Comparison of ENCODE assay signal across 17 cellular contexts in genomic region chr18:35517715-35518114, GRCh38. TPM values are rescaled to one million over a fixed set of nuclear protein-coding genes. Genes with fewer than 3 reads are reported as not detected.
DNase-seq lines count a peak whose midpoint lies in the region; ATAC-seq and TF ChIP-seq lines count a peak whose summit lies in the region.
"Had no signal": no experiment of that assay in that cellular context is flagged by ENCODE, and none has a peak within 500 bp of the region (broad histone marks: within the 10 kb centered on the region; RNA-seq: fewer than 3 reads in every experiment).

No MANE protein-coding gene starts in this region.

- intact Hi-C loops in left cardiac atrium (cut with DNase I): loop anchor here in 1 of 2 donors (10.0 kb wide), 1 partner anchor 57 kb away; no protein-coding TSS in a partner anchor
- intact Hi-C loops in colonic mucosa (cut with DNase I): no loop called here
- intact Hi-C loops in CD4-positive, alpha-beta memory T cell (cut with micrococcal nuclease): no loop called here

- 90 to 98% methylated on average over 2 of the region's 2 CpGs for WGBS in lung, 2 donors
- WGBS in trophoblast cell (ENCODE audit: extremely low coverage, insufficient coverage, insufficient read length): no CpG with 5 or more reads among the region's 2 CpGs

- H3K4me1 ChIP-seq in right atrium auricular region: peaks cover 0 to 27% of the 10 kb centered on the region in 2 donors
- H3K4me1 ChIP-seq in lung (ENCODE audit: control insufficient read depth in 2 of 2, insufficient read depth in 2 of 2, low read length in 2 of 2): peaks cover 0 to 5% of the 10 kb centered on the region in 2 donors
- peaks cover 32 to 40% of the 10 kb centered on the region in 2 experiments for H3K4me1 ChIP-seq in trophoblast cell (ENCODE audit: control insufficient read depth in 1 of 2, insufficient read depth in 2 of 2, low read length in 2 of 2)
- no peaks in the 10 kb centered on the region for H3K4me1 ChIP-seq in colonic mucosa
- no peaks in the 10 kb centered on the region for H3K4me1 ChIP-seq in CD4-positive, alpha-beta memory T cell (ENCODE audit: insufficient read depth, low read length)

- peaks cover 5 to 6% of the 10 kb centered on the region in 2 donors for H3K27me3 Mint-ChIP-seq in CD4-positive, alpha-beta memory T cell

- H3K14ac ChIP-seq in trophoblast cell (ENCODE audit: low read length): peak overlapping the region; percentile 55

- H3K4ac ChIP-seq in trophoblast cell (ENCODE audit: low read depth, low read length): no peak overlapping the region

- peaks cover 2% of the 10 kb centered on the region for H3K79me2 ChIP-seq in trophoblast cell (ENCODE audit: control insufficient read depth, insufficient read depth, low read length, poor library complexity)

- H3K4me3 ChIP-seq in right atrium auricular region: no peak overlapping the region
- no peak overlapping the region for H3K4me3 ChIP-seq in lung
- H3K4me3 ChIP-seq in trophoblast cell (ENCODE audit: low read depth, low read length): no peak overlapping the region
- H3K4me3 ChIP-seq in colonic mucosa: no peak overlapping the region
- H3K4me3 ChIP-seq in CD4-positive, alpha-beta memory T cell (ENCODE audit: low read length in 2 of 2): no peak overlapping the region
- H3K4me3 ChIP-seq: BLaER1, GM23338 had no signal

- no peak overlapping the region for H3K4me3 Mint-ChIP-seq in CD4-positive, alpha-beta memory T cell
- H3K4me3 Mint-ChIP-seq: CD14-positive monocyte; CD8-positive, alpha-beta T cell; GM23338; IgD-negative memory B cell had no signal

- H3K4me1 Mint-ChIP-seq in CD4-positive, alpha-beta memory T cell: peaks cover 0 to 2% (median 0%) of the 10 kb centered on the region in 4 donors

- H4K12ac ChIP-seq in trophoblast cell (ENCODE audit: low read depth, low read length): no peak overlapping the region

- H3K27me3 ChIP-seq in right atrium auricular region: no peaks in the 10 kb centered on the region
- H3K27me3 ChIP-seq in lung (ENCODE audit: control insufficient read depth, insufficient read depth): no peaks in the 10 kb centered on the region
- no peaks in the 10 kb centered on the region for H3K27me3 ChIP-seq in trophoblast cell (ENCODE audit: insufficient read depth, low read length)
- H3K27me3 ChIP-seq in colonic mucosa: no peaks in the 10 kb centered on the region
- no peaks in the 10 kb centered on the region for H3K27me3 ChIP-seq in CD4-positive, alpha-beta memory T cell (ENCODE audit: insufficient read depth, low read length)
- H3K27me3 ChIP-seq: BLaER1 had no signal

- H3K9me3 Mint-ChIP-seq in CD4-positive, alpha-beta memory T cell: no peaks in the 10 kb centered on the region
- H3K9me3 Mint-ChIP-seq: CD14-positive monocyte; CD8-positive, alpha-beta T cell; GM23338 had no signal

- H3K9me3 ChIP-seq in right atrium auricular region (no peaks in the 10 kb centered on the region), lung (ENCODE audit: control insufficient read depth in 2 of 2, insufficient read depth in 1 of 2, low read length in 1 of 2) (no peaks in the 10 kb centered on the region), trophoblast cell (ENCODE audit: insufficient read depth, low read depth, low read length) (no peaks in the 10 kb centered on the region), colonic mucosa (no peaks in the 10 kb centered on the region)
- no peaks in the 10 kb centered on the region for H3K9me3 ChIP-seq in CD4-positive, alpha-beta memory T cell (ENCODE audit: control insufficient read depth in 1 of 2, low read length in 2 of 2)
- H3K9me3 ChIP-seq: BLaER1 had no signal

- CTCF ChIA-PET in CD4-positive, alpha-beta memory T cell (lab: Charles Lee; ENCODE audit: partially characterized antibody): no interaction called here

- H3K9ac ChIP-seq in trophoblast cell (ENCODE audit: low read length) (no peak overlapping the region), colonic mucosa (ENCODE audit: low read depth in 2 of 2, low read length in 2 of 2) (no peak overlapping the region)
- H3K9ac ChIP-seq: BLaER1 had no signal

- peak overlapping the region; percentile 76 for H2BK120ac ChIP-seq in trophoblast cell (ENCODE audit: insufficient read depth, low read length, poor library complexity)

- no peak for ATAC-seq in left cardiac atrium
- ATAC-seq in lung (ENCODE audit: insufficient read depth, low FRiP score): no peak
- ATAC-seq in HG02678 (IDR thresholded peaks at IDR 0.05; ENCODE audit: unreplicated experiment): no peak
- ATAC-seq: CD8-positive, alpha-beta T cell; GM23338 had no signal

- no peak overlapping the region for H3K23ac ChIP-seq in trophoblast cell (ENCODE audit: low read length)

- H3K18ac ChIP-seq in trophoblast cell (ENCODE audit: low read length): no peak overlapping the region

- H3K36me3 ChIP-seq in right atrium auricular region (no peaks in the 10 kb centered on the region), lung (ENCODE audit: control insufficient read depth in 2 of 2, insufficient read depth in 2 of 2, low read length in 2 of 2) (no peaks in the 10 kb centered on the region), trophoblast cell (ENCODE audit: control insufficient read depth in 1 of 2, insufficient read depth in 2 of 2, low read length in 2 of 2) (no peaks in the 10 kb centered on the region), colonic mucosa (no peaks in the 10 kb centered on the region)
- no peaks in the 10 kb centered on the region for H3K36me3 ChIP-seq in CD4-positive, alpha-beta memory T cell (ENCODE audit: insufficient read depth, low read length)
- H3K36me3 ChIP-seq: BLaER1 had no signal

- H3K36me3 Mint-ChIP-seq in CD4-positive, alpha-beta memory T cell: no peaks in the 10 kb centered on the region
- H3K36me3 Mint-ChIP-seq: CD14-positive monocyte; CD8-positive, alpha-beta T cell had no signal

- peak overlapping the region; percentile 91 for H2BK12ac ChIP-seq in trophoblast cell (ENCODE audit: low read length)

- peak overlapping the region; percentile 75 for H2BK5ac ChIP-seq in trophoblast cell (ENCODE audit: low read depth, low read length, poor library complexity)

- H2AK5ac ChIP-seq in trophoblast cell (ENCODE audit: low read length): peak overlapping the region; percentile 27

- no peak overlapping the region for H4K8ac ChIP-seq in trophoblast cell (ENCODE audit: low read depth, low read length)

- POLR2A ChIA-PET in CD4-positive, alpha-beta memory T cell (lab: Charles Lee; ENCODE audit: partially characterized antibody): no interaction called here

- peaks cover 43% of the 10 kb centered on the region for H3K79me1 ChIP-seq in trophoblast cell (ENCODE audit: low read length)

- H3K27ac Mint-ChIP-seq in CD4-positive, alpha-beta memory T cell: no peak overlapping the region
- H3K27ac Mint-ChIP-seq: CD14-positive monocyte; CD8-positive, alpha-beta T cell; GM23338; IgD-negative memory B cell had no signal

- H3K27ac ChIP-seq in right atrium auricular region (no peak overlapping the region), lung (ENCODE audit: low read depth in 1 of 2, low read length in 1 of 2) (no peak overlapping the region), trophoblast cell (ENCODE audit: low read depth, low read length) (peak overlapping the region; percentile 100), colonic mucosa (no peak overlapping the region)
- no peak overlapping the region for H3K27ac ChIP-seq in CD4-positive, alpha-beta memory T cell (ENCODE audit: low read depth, low read length)
- H3K27ac ChIP-seq: BLaER1 had no signal

- no peak overlapping the region for H2AFZ ChIP-seq in trophoblast cell (ENCODE audit: insufficient read depth, low read length, poor library complexity)

- TF ChIP-seq CTCF in right atrium auricular region (IDR thresholded peaks at IDR 0.05) (no peak), lung (IDR thresholded peaks at IDR 0.05; ENCODE audit: control extremely low read depth, extremely low read depth) (no peak), colonic mucosa (IDR thresholded peaks at IDR 0.05) (no peak)

- no peak overlapping the region for H3K4me2 ChIP-seq in trophoblast cell (ENCODE audit: low read length)
- H3K4me2 ChIP-seq: BLaER1, GM23338 had no signal

- peak overlapping the region; percentile 75 for H4K91ac ChIP-seq in trophoblast cell (ENCODE audit: low read depth, low read length)

- peak; percentile 9 for DNase-seq in right atrium auricular region (ENCODE audit: low spot score)
- no peak for DNase-seq in left cardiac atrium
- DNase-seq in lung (ENCODE audit: low spot score): peak; percentile 10
- no peak for DNase-seq in trophoblast cell
- DNase-seq in colonic mucosa: no peak
- no peak for DNase-seq in CD4-positive, alpha-beta memory T cell
- DNase-seq: 8988T; Calu3; CD8-positive, alpha-beta T cell; DMS79 treated with DMSO at 0.1 percent for 48 hours; GF-D8; HCEC 1CT had no signal

RNA-seq across cellular contexts. Expression of gene INO80C, which starts 20.0 kb away (rescaled TPM):
- total RNA-seq in right atrium auricular region (10 to 100 TPM; 11.1 to 13.9 TPM), left cardiac atrium (10 to 100 TPM; 22.9 to 23.5 TPM), lung (10 to 100 TPM; 26.7 to 31.5 TPM), colonic mucosa (10 to 100 TPM; 31.0 to 32.1 TPM)
- polyA plus RNA-seq in lung: 10 to 100 TPM; 31.5 to 35.6 TPM
- 23.4 and 24.5 TPM in 2 replicates for polyA plus RNA-seq in trophoblast cell (2013)
- total RNA-seq in CD4-positive, alpha-beta memory T cell: 10 to 100 TPM; 27.3 to 30.3 TPM
- polyA plus RNA-seq in CD4-positive, alpha-beta memory T cell: 10 to 100 TPM; 18.9 to 28.9 TPM

Comparison
In these comparisons a context has a peak if more than half of its experiments do, and no peak if none do; other contexts are left out.
1. DNase-seq: peak in right atrium auricular region (single experiment) and lung (single experiment); none in left cardiac atrium (single experiment), trophoblast cell (0 of 2), colonic mucosa (single experiment) and CD4-positive, alpha-beta memory T cell (0 of 5).